ENCODE assay signal across 25 cellular contexts in genomic region chr11:128813729-128814128, GRCh38. TPM values are rescaled to one million over a fixed set of nuclear protein-coding genes. Genes with fewer than 3 reads are reported as not detected.
"Had no signal": no experiment of that assay in that cellular context is flagged by ENCODE, and none has a peak within 500 bp of the region (broad histone marks: within the 10 kb centered on the region; RNA-seq: fewer than 3 reads in every experiment).

No MANE protein-coding gene starts in this region.

- DNase-seq: activated CD4-positive, alpha-beta T cell treated with anti-CD3 and anti-CD28 coated beads, Interleukin-2, amount 10 ng/mL, durations not matched to agents 24 days and 14 days; activated naive CD4-positive, alpha-beta T cell treated with Interleukin-2 at 50 U/mL for 16 hours; activated naive CD8-positive, alpha-beta T cell treated with anti-CD3 and anti-CD28 coated beads for 36 hours; activated T-cell treated with anti-CD3 and anti-CD28 coated beads, Interleukin-2, amount 50 U/mL, for 1 hour; colonic mucosa; dorsolateral prefrontal cortex; endodermal cell; esophagus squamous epithelium; gastrocnemius medialis; hippocampal formation; mesenchymal stem cell; mucosa of descending colon; ovary; right cardiac atrium; stimulated activated CD4-positive, alpha-beta T cell treated with anti-CD3 and anti-CD28 coated beads, Interleukin-12 subunit alpha, Interleukin-12 subunit beta, amount 100 ng/mL, for 4 hours; stomach; SW 1271 had no signal

- H3K36me3 ChIP-seq: breast epithelium, colonic mucosa, ovary, prostate gland had no signal

- H3K27me3 ChIP-seq: breast epithelium, colonic mucosa, gastrocnemius medialis, ovary, stomach, suprapubic skin, tibial nerve had no signal

- H3K4me1 ChIP-seq: breast epithelium, colonic mucosa, prostate gland, stomach, suprapubic skin had no signal

- H3K9me3 ChIP-seq: breast epithelium, colonic mucosa, esophagus squamous epithelium, gastrocnemius medialis, mucosa of descending colon, ovary, prostate gland, stomach, suprapubic skin, tibial nerve had no signal

- H3K27ac Mint-ChIP-seq: activated CD4-positive, alpha-beta T cell treated with anti-CD3 and anti-CD28 coated beads, Interleukin-2, amount 10 ng/mL, durations not matched to agents 24 days and 14 days; endodermal cell; T-helper 2 cell treated with Interferon-gamma antibody and Interleukin-4, amounts not matched to agents 5 μg/mL and 100 μg/mL, for 36 hours had no signal

- H3K27me3 Mint-ChIP-seq: activated CD4-positive, alpha-beta T cell treated with anti-CD3 and anti-CD28 coated beads, Interleukin-2, amount 10 ng/mL, durations not matched to agents 24 days and 14 days; activated naive CD8-positive, alpha-beta T cell treated with anti-CD3 and anti-CD28 coated beads for 36 hours had no signal

- ATAC-seq: activated CD4-positive, CD25-positive, alpha-beta regulatory T cell treated with anti-CD3 and anti-CD28 coated beads, Interleukin-2, amount 50 U/mL, for 24 hours; gastrocnemius medialis; mucosa of descending colon; right cardiac atrium had no signal

- H3K9me3 Mint-ChIP-seq: activated CD4-positive, alpha-beta T cell treated with anti-CD3 and anti-CD28 coated beads, Interleukin-2, amount 10 ng/mL, durations not matched to agents 24 days and 14 days; activated naive CD8-positive, alpha-beta T cell treated with anti-CD3 and anti-CD28 coated beads for 36 hours; endodermal cell; T-helper 2 cell treated with Interferon-gamma antibody and Interleukin-4, amounts not matched to agents 5 μg/mL and 100 μg/mL, for 36 hours had no signal

- H3K27ac ChIP-seq: breast epithelium, colonic mucosa, dorsolateral prefrontal cortex, esophagus squamous epithelium, gastrocnemius medialis, ovary, prostate gland, stomach, suprapubic skin, tibial nerve, VCaP had no signal

- H3K4me3 Mint-ChIP-seq: activated CD4-positive, alpha-beta T cell treated with anti-CD3 and anti-CD28 coated beads, Interleukin-2, amount 10 ng/mL, durations not matched to agents 24 days and 14 days; activated naive CD8-positive, alpha-beta T cell treated with anti-CD3 and anti-CD28 coated beads for 36 hours; endodermal cell; T-helper 2 cell treated with Interferon-gamma antibody and Interleukin-4, amounts not matched to agents 5 μg/mL and 100 μg/mL, for 36 hours had no signal

- H3K4me3 ChIP-seq: breast epithelium, colonic mucosa, dorsolateral prefrontal cortex, esophagus squamous epithelium, gastrocnemius medialis, mucosa of descending colon, ovary, prostate gland, stomach, suprapubic skin, tibial nerve had no signal

RNA-seq across cellular contexts. Expression of gene KCNJ1, which starts 53.4 kb away (rescaled TPM):
- total RNA-seq: activated CD4-positive, alpha-beta T cell treated with anti-CD3 and anti-CD28 coated beads, Interleukin-2, amount 10 ng/mL, durations not matched to agents 24 days and 14 days; activated naive CD8-positive, alpha-beta T cell treated with anti-CD3 and anti-CD28 coated beads for 36 hours; colonic mucosa; endodermal cell; mucosa of descending colon; prostate gland; skeletal muscle tissue; stomach; tibial nerve had no signal
- polyA plus RNA-seq: ovary had no signal
